8 cellular contexts compared by ENCODE assay signal in the genomic region with DNA sequence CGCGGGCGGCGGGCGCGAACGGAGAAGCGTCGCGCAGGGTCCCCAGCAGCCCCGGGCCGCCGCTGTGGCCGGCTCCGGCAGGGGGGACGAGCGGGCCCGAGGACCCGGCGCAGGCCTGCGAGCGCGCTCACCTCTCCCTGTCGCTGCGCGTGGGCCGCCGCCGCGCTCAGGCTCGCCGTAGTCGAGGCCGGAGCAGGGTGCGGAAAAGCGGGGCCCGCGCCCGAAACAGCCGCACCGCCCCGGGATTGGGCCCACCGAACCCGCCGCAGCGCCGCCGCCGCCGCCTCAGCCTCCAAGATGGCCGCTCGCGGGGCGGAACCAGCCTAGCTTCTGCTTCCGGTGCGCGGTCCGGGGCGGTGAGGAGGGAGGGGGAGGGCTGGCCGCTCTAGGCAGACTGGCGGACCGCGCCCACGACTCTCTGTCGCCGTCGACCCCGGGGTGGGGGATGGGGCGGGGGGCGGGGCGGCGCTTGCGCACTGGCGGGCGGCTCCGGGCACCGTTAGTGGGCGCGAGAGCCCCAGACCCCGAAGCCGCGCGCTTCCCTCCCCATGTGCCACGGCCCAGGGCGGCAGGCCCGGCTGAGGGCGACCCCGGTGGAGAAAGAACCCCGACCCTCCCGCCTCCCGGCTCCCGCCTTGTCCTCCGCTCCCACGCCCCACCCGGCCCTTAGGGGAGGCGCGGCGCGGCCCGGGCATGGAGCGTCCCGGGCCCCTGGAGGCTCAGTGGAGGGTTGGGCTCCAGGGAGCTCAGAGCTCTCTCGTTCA. TPM values are rescaled to one million over a fixed set of nuclear protein-coding genes. Genes with fewer than 3 reads are reported as not detected.
DNase-seq lines count a peak whose midpoint lies in the region; ATAC-seq and TF ChIP-seq lines count a peak whose summit lies in the region.

A gene (minus strand): TSS at position 320 of the 764 bp plus-strand sequence. CDS start 5,862 bp downstream, outside the sequence.

- H3K4me2 ChIP-seq in trophoblast cell (ENCODE audit: low read length): peak within 1 kb of the TSS; percentile 97

- H2BK5ac ChIP-seq in trophoblast cell (ENCODE audit: low read depth, low read length, poor library complexity): peak within 1 kb of the TSS; percentile 41

- TF ChIP-seq EP300 in tibial nerve (IDR thresholded peaks at IDR 0.05): peak in 1 of 2 donors; percentile 83

- H3K27me3 Mint-ChIP-seq in activated naive CD8-positive, alpha-beta T cell treated with anti-CD3 and anti-CD28 coated beads, Interleukin-2, amount 50 U/mL, for 24 hours: no peaks in the 10 kb centered on the region

- WGBS in trophoblast cell (ENCODE audit: extremely low coverage, insufficient coverage, insufficient read length): no CpG with 5 or more reads among the region's 103 CpGs
- 0 to 2% methylated on average over 11 to 33 of the region's 103 CpGs for WGBS in tibial nerve, 2 donors

- H3K79me1 ChIP-seq in trophoblast cell (ENCODE audit: low read length): peaks cover 9% of the 10 kb centered on the region

- H2BK120ac ChIP-seq in trophoblast cell (ENCODE audit: insufficient read depth, low read length, poor library complexity): peak within 1 kb of the TSS; percentile 79

- H3K36me3 Mint-ChIP-seq in activated naive CD8-positive, alpha-beta T cell treated with anti-CD3 and anti-CD28 coated beads, Interleukin-2, amount 50 U/mL, for 24 hours (ENCODE audit: low read depth): peaks cover 17% of the 10 kb centered on the region

- peak within 1 kb of the TSS; percentile 90 for H2AFZ ChIP-seq in trophoblast cell (ENCODE audit: insufficient read depth, low read length, poor library complexity)

- peak; percentile 90 for ATAC-seq in activated naive CD8-positive, alpha-beta T cell treated with anti-CD3 and anti-CD28 coated beads, Interleukin-2, amount 50 U/mL, for 24 hours

- no peaks in the 10 kb centered on the region for H3K9me3 ChIP-seq in cardiac muscle cell (ENCODE audit: low read depth)
- H3K9me3 ChIP-seq in trophoblast cell (ENCODE audit: insufficient read depth, low read depth, low read length): peaks cover 4% of the 10 kb centered on the region
- no peaks in the 10 kb centered on the region for H3K9me3 ChIP-seq in tibial nerve

- no peaks in the 10 kb centered on the region for H3K9me3 Mint-ChIP-seq in activated naive CD8-positive, alpha-beta T cell treated with anti-CD3 and anti-CD28 coated beads, Interleukin-2, amount 50 U/mL, for 24 hours

- H3K4me3 ChIP-seq in HFF-Myc (replicated peaks; ENCODE audit: low read depth, low read length) (peak within 1 kb of the TSS; percentile 92), cardiac muscle cell (peak within 1 kb of the TSS; percentile 77), trophoblast cell (ENCODE audit: low read depth, low read length) (peak within 1 kb of the TSS; percentile 98), tibial nerve (peak within 1 kb of the TSS; percentile 80 to 90 (median 84))

- no peak for TF ChIP-seq CTCF in HFF-Myc (IDR thresholded peaks at IDR 0.05; ENCODE audit: low read depth, low read length, missing control alignments)
- TF ChIP-seq CTCF in cardiac muscle cell (IDR thresholded peaks at IDR 0.05; ENCODE audit: low read depth, low read length): no peak
- TF ChIP-seq CTCF in tibial nerve (IDR thresholded peaks at IDR 0.05): peak in 1 of 5 experiments; percentile 12

- peak within 1 kb of the TSS; percentile 94 for H4K91ac ChIP-seq in trophoblast cell (ENCODE audit: low read depth, low read length)

- H3K23ac ChIP-seq in trophoblast cell (ENCODE audit: low read length): no peak within 1 kb of the TSS

- peak within 1 kb of the TSS; percentile 96 for H3K18ac ChIP-seq in trophoblast cell (ENCODE audit: low read length)

- peaks cover 25% of the 10 kb centered on the region for H3K79me2 ChIP-seq in trophoblast cell (ENCODE audit: control insufficient read depth, insufficient read depth, low read length, poor library complexity)

- peak within 1 kb of the TSS; percentile 92 for H3K27ac ChIP-seq in cardiac muscle cell
- peak within 1 kb of the TSS; percentile 46 for H3K27ac ChIP-seq in trophoblast cell (ENCODE audit: low read depth, low read length)
- H3K27ac ChIP-seq in tibial nerve: peak within 1 kb of the TSS; percentile 47 to 89 (median 82)

- H4K8ac ChIP-seq in trophoblast cell (ENCODE audit: low read depth, low read length): peak within 1 kb of the TSS; percentile 97

- H2AK5ac ChIP-seq in trophoblast cell (ENCODE audit: low read length): peak within 1 kb of the TSS; percentile 84

- H3K4me3 Mint-ChIP-seq in activated naive CD8-positive, alpha-beta T cell treated with anti-CD3 and anti-CD28 coated beads, Interleukin-2, amount 50 U/mL, for 24 hours: peak within 1 kb of the TSS; percentile 86

- H3K4me1 Mint-ChIP-seq in activated naive CD8-positive, alpha-beta T cell treated with anti-CD3 and anti-CD28 coated beads, Interleukin-2, amount 50 U/mL, for 24 hours: peaks cover 37% of the 10 kb centered on the region

- H3K27me3 ChIP-seq in cardiac muscle cell: no peaks in the 10 kb centered on the region
- H3K27me3 ChIP-seq in trophoblast cell (ENCODE audit: insufficient read depth, low read length): no peaks in the 10 kb centered on the region
- no peaks in the 10 kb centered on the region for H3K27me3 ChIP-seq in tibial nerve

- no peaks in the 10 kb centered on the region for H3K36me3 ChIP-seq in cardiac muscle cell
- peaks cover 5 to 12% of the 10 kb centered on the region in 2 experiments for H3K36me3 ChIP-seq in trophoblast cell (ENCODE audit: control insufficient read depth in 1 of 2, insufficient read depth in 2 of 2, low read length in 2 of 2)
- H3K36me3 ChIP-seq in tibial nerve: peaks cover 0 to 4% (median 0%) of the 10 kb centered on the region in 3 donors

- peak within 1 kb of the TSS; percentile 95 for H3K9ac ChIP-seq in trophoblast cell (ENCODE audit: low read length)

- H2BK12ac ChIP-seq in trophoblast cell (ENCODE audit: low read length): peak within 1 kb of the TSS; percentile 35

- peak; percentile 51 to 70 for TF ChIP-seq POLR2A in tibial nerve (IDR thresholded peaks at IDR 0.05)

- H4K12ac ChIP-seq in trophoblast cell (ENCODE audit: low read depth, low read length): peak within 1 kb of the TSS; percentile 97

- H3K4me1 ChIP-seq in cardiac muscle cell (ENCODE audit: low read depth) (peaks cover 19% of the 10 kb centered on the region), trophoblast cell (ENCODE audit: control insufficient read depth in 1 of 2, insufficient read depth in 2 of 2, low read length in 2 of 2) (peaks cover 13 to 20% of the 10 kb centered on the region in 2 experiments), tibial nerve (peaks cover 0 to 57% (median 38%) of the 10 kb centered on the region in 4 donors)

- peak within 1 kb of the TSS; percentile 88 for H3K4ac ChIP-seq in trophoblast cell (ENCODE audit: low read depth, low read length)

- H3K14ac ChIP-seq in trophoblast cell (ENCODE audit: low read length): peak within 1 kb of the TSS; percentile 97

- peak; percentile 84 for DNase-seq in GDM1 (lab: John Stamatoyannopoulos, UW)
- peak; percentile 51 for DNase-seq in HFF-Myc (ENCODE audit: extremely low read depth, low read depth)
- DNase-seq in NCI-H1092 treated with DMSO at 0.1 percent for 48 hours (lab: John Stamatoyannopoulos, UW): peak; percentile 73
- peak; percentile 90 for DNase-seq in SW480 (ENCODE audit: low spot score)
- DNase-seq in activated naive CD8-positive, alpha-beta T cell treated with anti-CD3 and anti-CD28 coated beads, Interleukin-2, amount 50 U/mL, for 24 hours: peak; percentile 94
- peak; percentile 95 to 96 for DNase-seq in cardiac muscle cell (ENCODE audit: low read depth in 1 of 2, low spot score in 1 of 2)
- peak; percentile 75 to 85 for DNase-seq in trophoblast cell
- peak; percentile 85 to 92 for DNase-seq in tibial nerve (ENCODE audit: low spot score in 2 of 2)

- peak within 1 kb of the TSS; percentile 84 for H3K27ac Mint-ChIP-seq in activated naive CD8-positive, alpha-beta T cell treated with anti-CD3 and anti-CD28 coated beads, Interleukin-2, amount 50 U/mL, for 24 hours

RNA-seq across cellular contexts. Expression of the gene that starts here (rescaled TPM):
- 64.2 and 70.5 TPM in 2 replicates for total RNA-seq in cardiac muscle cell
- 87.3 and 93.1 TPM in 2 replicates for polyA plus RNA-seq in cardiac muscle cell
- 54.3 and 55.1 TPM in 2 replicates for polyA plus RNA-seq in trophoblast cell (2013)
- 10 to 100 TPM; 42.2 to 61.0 (median 53.5) TPM for total RNA-seq in tibial nerve

Comparison
In these comparisons a context has a peak if more than half of its experiments do, and no peak if none do; other contexts are left out.
1. Peak in every context shown above with its lines: DNase-seq, ATAC-seq, H3K4me3 ChIP-seq and H3K27ac ChIP-seq.